Comparison of ENCODE assay signal across 20 cellular contexts in the genomic region with DNA sequence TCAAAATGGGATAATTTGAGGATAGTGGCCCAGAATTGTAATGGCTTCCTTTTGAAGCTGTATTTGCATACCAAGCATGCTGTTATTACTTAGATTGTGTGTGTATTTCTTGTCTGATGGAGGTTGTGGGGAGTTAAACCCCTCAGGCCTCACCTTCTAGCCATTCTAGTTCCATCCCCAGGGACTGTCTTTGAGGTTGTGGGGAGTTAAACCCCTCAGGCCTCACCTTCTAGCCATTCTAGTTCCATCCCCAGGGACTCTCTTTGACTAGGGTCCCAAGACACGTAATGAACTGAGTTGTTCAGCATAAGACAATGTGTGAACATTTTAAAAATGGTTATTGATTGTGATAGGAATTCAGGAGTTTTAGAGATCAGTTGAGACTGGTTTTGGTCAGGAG.
"Had no signal": no experiment of that assay in that cellular context is flagged by ENCODE, and none has a peak within 500 bp of the region (broad histone marks: within the 10 kb centered on the region; RNA-seq: fewer than 3 reads in every experiment).

No MANE protein-coding gene starts in this region.

- H3K27me3 ChIP-seq: adrenal gland, spleen, suprapubic skin, transverse colon, uterus had no signal

- ATAC-seq: activated CD4-positive, CD25-positive, alpha-beta regulatory T cell treated with anti-CD3 and anti-CD28 coated beads, Interleukin-2, amount 50 U/mL, for 24 hours; activated T-cell treated with anti-CD3 and anti-CD28 coated beads, Interleukin-2, amount 50 U/mL, for 72 hours; effector memory CD8-positive, alpha-beta T cell; left cardiac atrium; naive thymus-derived CD8-positive, alpha-beta T cell had no signal

- H3K36me3 ChIP-seq: adrenal gland, neutrophil, spleen, suprapubic skin, transverse colon, uterus had no signal

- H3K27ac ChIP-seq: neutrophil, spleen, suprapubic skin, transverse colon, uterus had no signal

- FAIRE-seq: islet of Langerhans had no signal

- H3K9me3 ChIP-seq: adrenal gland, neutrophil, spleen, suprapubic skin, transverse colon, uterus had no signal

- H3K4me1 ChIP-seq: transverse colon, uterus had no signal

- H3K4me3 ChIP-seq: adrenal gland, spleen, suprapubic skin, transverse colon, uterus had no signal

- DNase-seq: activated CD4-positive, alpha-beta T cell treated with anti-CD3 and anti-CD28 coated beads, Interleukin-2, amount 50 U/mL, for 1 hour; activated effector memory CD4-positive, alpha-beta T cell treated with anti-CD3 and anti-CD28 coated beads, Interleukin-2, amount 50 U/mL, for 16 hours; activated naive CD4-positive, alpha-beta T cell treated with anti-CD3 and anti-CD28 coated beads, Interleukin-2, amount 50 U/mL, for 16 hours; activated T-cell treated with anti-CD3 and anti-CD28 coated beads, Interleukin-2, amount 50 U/mL, for 72 hours; adrenal gland; effector memory CD8-positive, alpha-beta T cell; hippocampal formation; left cardiac atrium; mesendoderm; naive thymus-derived CD8-positive, alpha-beta T cell; spleen; stimulated activated naive CD8-positive, alpha-beta T cell treated with anti-CD3 and anti-CD28 coated beads, Interleukin-15, amount 100 ng/mL, for 72 hours; T-helper 1 cell; T-helper 9 cell; transverse colon; uterus had no signal
